13 cellular contexts compared by ENCODE assay signal in the genomic region with DNA sequence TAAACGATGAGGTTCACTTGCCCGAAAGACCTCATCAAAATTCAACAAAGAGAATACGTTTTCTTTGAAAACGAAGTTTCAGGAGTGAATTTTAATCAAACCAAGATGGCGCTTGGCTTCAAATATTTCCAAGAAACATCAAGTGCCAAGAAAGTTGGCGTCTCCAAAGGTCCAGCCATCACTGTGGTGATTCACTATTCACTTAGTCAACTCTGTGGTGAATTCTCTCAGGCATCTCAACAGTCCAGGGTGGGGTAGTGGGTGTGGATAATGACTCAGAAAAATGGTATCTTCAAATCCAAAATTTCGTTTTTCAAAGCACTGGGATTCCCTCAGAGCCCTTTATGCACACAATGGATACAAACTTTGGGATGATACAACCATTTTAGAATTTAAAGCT.
DNase-seq lines count a peak whose midpoint lies in the region; ATAC-seq and TF ChIP-seq lines count a peak whose summit lies in the region.
"Had no signal": no experiment of that assay in that cellular context is flagged by ENCODE, and none has a peak within 500 bp of the region (broad histone marks: within the 10 kb centered on the region; RNA-seq: fewer than 3 reads in every experiment).

No MANE protein-coding gene starts in this region.

- H3K4me1 Mint-ChIP-seq in naive thymus-derived CD8-positive, alpha-beta T cell, result peaks cover 0 to 2% (median under 1%) of the 10 kb centered on the region in 4 donors
- H3K4me1 Mint-ChIP-seq: activated CD4-positive, alpha-beta T cell treated with anti-CD3 and anti-CD28 coated beads, Interleukin-2, amount 10 ng/mL, durations not matched to agents 24 days and 14 days had no signal

- DNase-seq in GM03348 (ENCODE audit: low spot score), result peak; percentile 87
- DNase-seq in RWPE1 (ENCODE audit: low spot score), result peak; percentile 89
- peak; percentile 59 for DNase-seq in epithelial cell of prostate (ENCODE audit: low read depth, low spot score)
- DNase-seq in renal cortical epithelial cell (ENCODE audit: low read depth), result peak; percentile 77
- DNase-seq in suprapubic skin (ENCODE audit: low spot score in 2 of 2), result no peak
- no peak for DNase-seq in naive thymus-derived CD8-positive, alpha-beta T cell
- no peak for DNase-seq in caudate nucleus (lab: John Stamatoyannopoulos, UW)
- DNase-seq: activated CD4-positive, alpha-beta T cell treated with anti-CD3 and anti-CD28 coated beads, Interleukin-2, amount 10 ng/mL, durations not matched to agents 24 days and 14 days; NCI-H69; stimulated activated CD4-positive, alpha-beta T cell treated with anti-CD3 and anti-CD28 coated beads, Interleukin-4, amount 100 ng/mL, for 4 hours; stomach had no signal

- POLR2A ChIA-PET in RWPE1 (lab: Yijun Ruan, JAX; ENCODE audit: low non-redundant PET), result no interaction called here
- POLR2A ChIA-PET in naive thymus-derived CD8-positive, alpha-beta T cell (lab: Charles Lee), result no interaction called here

- peaks cover 39% of the 10 kb centered on the region for H3K36me3 ChIP-seq in suprapubic skin

- no peaks in the 10 kb centered on the region for H3K27me3 ChIP-seq in suprapubic skin
- H3K27me3 ChIP-seq: stomach had no signal

- H3K4me3 Mint-ChIP-seq in naive thymus-derived CD8-positive, alpha-beta T cell, result no peak overlapping the region
- H3K4me3 Mint-ChIP-seq: activated CD4-positive, alpha-beta T cell treated with anti-CD3 and anti-CD28 coated beads, Interleukin-2, amount 10 ng/mL, durations not matched to agents 24 days and 14 days had no signal

- H3K9me3 ChIP-seq in suprapubic skin, result no peaks in the 10 kb centered on the region
- H3K9me3 ChIP-seq: stomach had no signal

- H3K4me3 ChIP-seq in suprapubic skin, result no peak overlapping the region
- H3K4me3 ChIP-seq: stomach had no signal

- 69% methylated on average over 7 of the region's 7 CpGs for WGBS in suprapubic skin

- no peak overlapping the region for H3K27ac Mint-ChIP-seq in naive thymus-derived CD8-positive, alpha-beta T cell
- H3K27ac Mint-ChIP-seq: activated CD4-positive, alpha-beta T cell treated with anti-CD3 and anti-CD28 coated beads, Interleukin-2, amount 10 ng/mL, durations not matched to agents 24 days and 14 days; progenitor cell of endocrine pancreas had no signal

- no peak for TF ChIP-seq EP300 in suprapubic skin (IDR thresholded peaks at IDR 0.05)

- H3K27ac ChIP-seq in RWPE1, result no peak overlapping the region
- H3K27ac ChIP-seq in epithelial cell of prostate, result peak overlapping the region; percentile 46
- no peak overlapping the region for H3K27ac ChIP-seq in suprapubic skin
- H3K27ac ChIP-seq in caudate nucleus (ENCODE audit: low read depth, low read length), result no peak overlapping the region

- H3K36me3 Mint-ChIP-seq in naive thymus-derived CD8-positive, alpha-beta T cell, result peaks cover 0 to 45% (median 9%) of the 10 kb centered on the region in 3 donors

- TF ChIP-seq CTCF in RWPE1 (conservative IDR thresholded peaks at IDR 0.05; ENCODE audit: low read depth), result no peak
- TF ChIP-seq CTCF in suprapubic skin (IDR thresholded peaks at IDR 0.05), result no peak

- no peaks in the 10 kb centered on the region for H3K9me3 Mint-ChIP-seq in naive thymus-derived CD8-positive, alpha-beta T cell
- H3K9me3 Mint-ChIP-seq: activated CD4-positive, alpha-beta T cell treated with anti-CD3 and anti-CD28 coated beads, Interleukin-2, amount 10 ng/mL, durations not matched to agents 24 days and 14 days had no signal

- no peak for TF ChIP-seq POLR2A in suprapubic skin (IDR thresholded peaks at IDR 0.05)

- no peaks in the 10 kb centered on the region for H3K4me1 ChIP-seq in suprapubic skin
- H3K4me1 ChIP-seq: stomach had no signal

- no peaks in the 10 kb centered on the region for H3K27me3 Mint-ChIP-seq in naive thymus-derived CD8-positive, alpha-beta T cell
- H3K27me3 Mint-ChIP-seq: activated CD4-positive, alpha-beta T cell treated with anti-CD3 and anti-CD28 coated beads, Interleukin-2, amount 10 ng/mL, durations not matched to agents 24 days and 14 days; progenitor cell of endocrine pancreas had no signal

- ATAC-seq in HG02588 (IDR thresholded peaks at IDR 0.05; ENCODE audit: unreplicated experiment), result no peak
- no peak for ATAC-seq in naive thymus-derived CD8-positive, alpha-beta T cell

- CTCF ChIA-PET in RWPE1 (lab: Yijun Ruan, JAX), result interaction anchor here (0.7 kb wide), 1 partner anchor 53 kb away, joined by 4 read pairs; no protein-coding TSS in a partner anchor

Comparison
In these comparisons a context has a peak if more than half of its experiments do, and no peak if none do; other contexts are left out.
1. DNase-seq: peak in GM03348 (single experiment), RWPE1 (single experiment), epithelial cell of prostate (single experiment) and renal cortical epithelial cell (single experiment); none in suprapubic skin (0 of 2), naive thymus-derived CD8-positive, alpha-beta T cell (0 of 10) and caudate nucleus (0 of 61).